In the genomic region with DNA sequence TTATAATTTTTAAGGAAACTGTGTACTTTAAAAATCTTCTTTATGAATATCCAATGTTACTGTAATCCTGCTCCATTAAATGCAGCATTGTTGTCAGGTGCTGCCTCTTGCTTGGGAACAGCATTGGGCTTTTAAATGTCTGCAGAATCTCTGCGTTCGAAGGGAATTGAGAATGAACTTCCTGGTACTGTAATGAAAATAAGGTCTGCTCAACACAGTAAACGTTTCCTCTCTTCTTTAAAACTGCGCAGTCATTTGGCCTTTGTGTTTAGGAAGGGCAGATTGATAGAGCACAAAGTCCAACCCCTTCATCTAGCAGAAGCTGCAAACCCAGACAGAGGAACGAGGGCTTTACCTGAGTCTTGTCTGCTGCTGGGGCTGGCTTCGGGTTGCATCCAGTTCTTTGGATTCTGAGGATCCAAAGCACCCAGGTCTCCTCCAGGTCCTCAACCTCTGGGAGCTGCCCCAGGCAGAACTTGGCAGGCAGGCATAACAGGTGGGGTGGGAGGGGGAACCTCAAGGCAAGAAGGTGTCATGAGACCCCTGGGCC, we compare ENCODE assay signal across 1 cellular context.
TF ChIP-seq lines count a peak whose summit lies in the region.

No MANE protein-coding gene starts in this region.

TF ChIP-seq in HepG2, 621 proteins besides CTCF, POLR2A, EP300 and RAD21 (continued from another document and continues in another):
- TF ChIP-seq, protein P1, sequence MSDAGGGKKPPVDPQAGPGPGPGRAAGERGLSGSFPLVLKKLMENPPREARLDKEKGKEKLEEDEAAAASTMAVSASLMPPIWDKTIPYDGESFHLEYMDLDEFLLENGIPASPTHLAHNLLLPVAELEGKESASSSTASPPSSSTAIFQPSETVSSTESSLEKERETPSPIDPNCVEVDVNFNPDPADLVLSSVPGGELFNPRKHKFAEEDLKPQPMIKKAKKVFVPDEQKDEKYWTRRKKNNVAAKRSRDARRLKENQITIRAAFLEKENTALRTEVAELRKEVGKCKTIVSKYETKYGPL (CRISPR knock-in tag; IDR thresholded peaks at IDR 0.05): no peak
- no peak for TF ChIP-seq ZNF251 (CRISPR knock-in tag; IDR thresholded peaks at IDR 0.05)
- TF ChIP-seq, protein P2, sequence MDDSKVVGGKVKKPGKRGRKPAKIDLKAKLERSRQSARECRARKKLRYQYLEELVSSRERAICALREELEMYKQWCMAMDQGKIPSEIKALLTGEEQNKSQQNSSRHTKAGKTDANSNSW (CRISPR knock-in tag; IDR thresholded peaks at IDR 0.05; ENCODE audit: borderline replicate concordance): peak; percentile 58; the same call in 1 of the 2 replicates
- TF ChIP-seq, protein P3, sequence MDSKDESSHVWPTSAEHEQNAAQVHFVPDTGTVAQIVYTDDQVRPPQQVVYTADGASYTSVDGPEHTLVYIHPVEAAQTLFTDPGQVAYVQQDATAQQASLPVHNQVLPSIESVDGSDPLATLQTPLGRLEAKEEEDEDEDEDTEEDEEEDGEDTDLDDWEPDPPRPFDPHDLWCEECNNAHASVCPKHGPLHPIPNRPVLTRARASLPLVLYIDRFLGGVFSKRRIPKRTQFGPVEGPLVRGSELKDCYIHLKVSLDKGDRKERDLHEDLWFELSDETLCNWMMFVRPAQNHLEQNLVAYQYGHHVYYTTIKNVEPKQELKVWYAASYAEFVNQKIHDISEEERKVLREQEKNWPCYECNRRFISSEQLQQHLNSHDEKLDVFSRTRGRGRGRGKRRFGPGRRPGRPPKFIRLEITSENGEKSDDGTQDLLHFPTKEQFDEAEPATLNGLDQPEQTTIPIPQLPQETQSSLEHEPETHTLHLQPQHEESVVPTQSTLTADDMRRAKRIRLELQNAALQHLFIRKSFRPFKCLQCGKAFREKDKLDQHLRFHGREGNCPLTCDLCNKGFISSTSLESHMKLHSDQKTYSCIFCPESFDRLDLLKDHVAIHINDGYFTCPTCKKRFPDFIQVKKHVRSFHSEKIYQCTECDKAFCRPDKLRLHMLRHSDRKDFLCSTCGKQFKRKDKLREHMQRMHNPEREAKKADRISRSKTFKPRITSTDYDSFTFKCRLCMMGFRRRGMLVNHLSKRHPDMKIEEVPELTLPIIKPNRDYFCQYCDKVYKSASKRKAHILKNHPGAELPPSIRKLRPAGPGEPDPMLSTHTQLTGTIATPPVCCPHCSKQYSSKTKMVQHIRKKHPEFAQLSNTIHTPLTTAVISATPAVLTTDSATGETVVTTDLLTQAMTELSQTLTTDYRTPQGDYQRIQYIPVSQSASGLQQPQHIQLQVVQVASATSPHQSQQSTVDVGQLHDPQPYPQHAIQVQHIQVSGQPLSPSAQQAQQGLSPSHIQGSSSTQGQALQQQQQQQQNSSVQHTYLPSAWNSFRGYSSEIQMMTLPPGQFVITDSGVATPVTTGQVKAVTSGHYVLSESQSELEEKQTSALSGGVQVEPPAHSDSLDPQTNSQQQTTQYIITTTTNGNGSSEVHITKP (CRISPR knock-in tag; IDR thresholded peaks at IDR 0.05; ENCODE audit: low read depth): no peak
- 0 out of 2 replicates have a peak, but pooled peaks have one; percentile 25 for TF ChIP-seq RBFOX2 (IDR thresholded peaks at IDR 0.05; ENCODE audit: low read depth, low read length)
- TF ChIP-seq ZNF720 (CRISPR knock-in tag; IDR thresholded peaks at IDR 0.05): no peak
- no peak for TF ChIP-seq JARID2 (CRISPR knock-in tag; IDR thresholded peaks at IDR 0.05; ENCODE audit: insufficient replicate concordance)
- TF ChIP-seq, protein P4, sequence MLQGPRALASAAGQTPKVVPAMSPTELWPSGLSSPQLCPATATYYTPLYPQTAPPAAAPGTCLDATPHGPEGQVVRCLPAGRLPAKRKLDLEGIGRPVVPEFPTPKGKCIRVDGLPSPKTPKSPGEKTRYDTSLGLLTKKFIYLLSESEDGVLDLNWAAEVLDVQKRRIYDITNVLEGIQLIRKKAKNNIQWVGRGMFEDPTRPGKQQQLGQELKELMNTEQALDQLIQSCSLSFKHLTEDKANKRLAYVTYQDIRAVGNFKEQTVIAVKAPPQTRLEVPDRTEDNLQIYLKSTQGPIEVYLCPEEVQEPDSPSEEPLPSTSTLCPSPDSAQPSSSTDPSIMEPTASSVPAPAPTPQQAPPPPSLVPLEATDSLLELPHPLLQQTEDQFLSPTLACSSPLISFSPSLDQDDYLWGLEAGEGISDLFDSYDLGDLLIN (CRISPR knock-in tag; IDR thresholded peaks at IDR 0.05; ENCODE audit: borderline replicate concordance): no peak
- peak; percentile 90 for TF ChIP-seq HNF4G (IDR thresholded peaks at IDR 0.05; ENCODE audit: borderline replicate concordance, low read depth, low read length)
- peak; percentile 66; the same call in 1 of the 2 replicates for TF ChIP-seq HNF4G (CRISPR knock-in tag; IDR thresholded peaks at IDR 0.05; ENCODE audit: borderline replicate concordance, low read depth)
- TF ChIP-seq, protein P5, sequence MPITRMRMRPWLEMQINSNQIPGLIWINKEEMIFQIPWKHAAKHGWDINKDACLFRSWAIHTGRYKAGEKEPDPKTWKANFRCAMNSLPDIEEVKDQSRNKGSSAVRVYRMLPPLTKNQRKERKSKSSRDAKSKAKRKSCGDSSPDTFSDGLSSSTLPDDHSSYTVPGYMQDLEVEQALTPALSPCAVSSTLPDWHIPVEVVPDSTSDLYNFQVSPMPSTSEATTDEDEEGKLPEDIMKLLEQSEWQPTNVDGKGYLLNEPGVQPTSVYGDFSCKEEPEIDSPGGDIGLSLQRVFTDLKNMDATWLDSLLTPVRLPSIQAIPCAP (CRISPR knock-in tag; IDR thresholded peaks at IDR 0.05; ENCODE audit: low read depth): no peak
- no peak for TF ChIP-seq NFKB2 (CRISPR knock-in tag; IDR thresholded peaks at IDR 0.05; ENCODE audit: borderline replicate concordance)
- no peak for TF ChIP-seq ARNT2 (CRISPR knock-in tag; IDR thresholded peaks at IDR 0.05; ENCODE audit: low read depth)
- TF ChIP-seq PHF21A (CRISPR knock-in tag; IDR thresholded peaks at IDR 0.05): peak; percentile 72; the same call in 1 of the 2 replicates
- TF ChIP-seq ZNF530 (CRISPR knock-in tag; IDR thresholded peaks at IDR 0.05; ENCODE audit: low read depth): no peak
- TF ChIP-seq, protein P6, sequence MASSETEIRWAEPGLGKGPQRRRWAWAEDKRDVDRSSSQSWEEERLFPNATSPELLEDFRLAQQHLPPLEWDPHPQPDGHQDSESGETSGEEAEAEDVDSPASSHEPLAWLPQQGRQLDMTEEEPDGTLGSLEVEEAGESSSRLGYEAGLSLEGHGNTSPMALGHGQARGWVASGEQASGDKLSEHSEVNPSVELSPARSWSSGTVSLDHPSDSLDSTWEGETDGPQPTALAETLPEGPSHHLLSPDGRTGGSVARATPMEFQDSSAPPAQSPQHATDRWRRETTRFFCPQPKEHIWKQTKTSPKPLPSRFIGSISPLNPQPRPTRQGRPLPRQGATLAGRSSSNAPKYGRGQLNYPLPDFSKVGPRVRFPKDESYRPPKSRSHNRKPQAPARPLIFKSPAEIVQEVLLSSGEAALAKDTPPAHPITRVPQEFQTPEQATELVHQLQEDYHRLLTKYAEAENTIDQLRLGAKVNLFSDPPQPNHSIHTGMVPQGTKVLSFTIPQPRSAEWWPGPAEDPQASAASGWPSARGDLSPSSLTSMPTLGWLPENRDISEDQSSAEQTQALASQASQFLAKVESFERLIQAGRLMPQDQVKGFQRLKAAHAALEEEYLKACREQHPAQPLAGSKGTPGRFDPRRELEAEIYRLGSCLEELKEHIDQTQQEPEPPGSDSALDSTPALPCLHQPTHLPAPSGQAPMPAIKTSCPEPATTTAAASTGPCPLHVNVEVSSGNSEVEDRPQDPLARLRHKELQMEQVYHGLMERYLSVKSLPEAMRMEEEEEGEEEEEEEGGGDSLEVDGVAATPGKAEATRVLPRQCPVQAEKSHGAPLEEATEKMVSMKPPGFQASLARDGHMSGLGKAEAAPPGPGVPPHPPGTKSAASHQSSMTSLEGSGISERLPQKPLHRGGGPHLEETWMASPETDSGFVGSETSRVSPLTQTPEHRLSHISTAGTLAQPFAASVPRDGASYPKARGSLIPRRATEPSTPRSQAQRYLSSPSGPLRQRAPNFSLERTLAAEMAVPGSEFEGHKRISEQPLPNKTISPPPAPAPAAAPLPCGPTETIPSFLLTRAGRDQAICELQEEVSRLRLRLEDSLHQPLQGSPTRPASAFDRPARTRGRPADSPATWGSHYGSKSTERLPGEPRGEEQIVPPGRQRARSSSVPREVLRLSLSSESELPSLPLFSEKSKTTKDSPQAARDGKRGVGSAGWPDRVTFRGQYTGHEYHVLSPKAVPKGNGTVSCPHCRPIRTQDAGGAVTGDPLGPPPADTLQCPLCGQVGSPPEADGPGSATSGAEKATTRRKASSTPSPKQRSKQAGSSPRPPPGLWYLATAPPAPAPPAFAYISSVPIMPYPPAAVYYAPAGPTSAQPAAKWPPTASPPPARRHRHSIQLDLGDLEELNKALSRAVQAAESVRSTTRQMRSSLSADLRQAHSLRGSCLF (CRISPR knock-in tag; IDR thresholded peaks at IDR 0.05; ENCODE audit: borderline replicate concordance): no peak
- TF ChIP-seq ZFP36L2 (CRISPR knock-in tag; IDR thresholded peaks at IDR 0.05): no peak
- 0 out of 2 replicates have a peak, but pooled peaks have one; percentile 59 for TF ChIP-seq EED (CRISPR knock-in tag; IDR thresholded peaks at IDR 0.05)
- TF ChIP-seq SP140L (CRISPR knock-in tag; IDR thresholded peaks at IDR 0.05; ENCODE audit: borderline replicate concordance): peak; percentile 95; the same call in 1 of the 2 replicates
- TF ChIP-seq ZNF788 (CRISPR knock-in tag; IDR thresholded peaks at IDR 0.05; ENCODE audit: borderline replicate concordance): no peak
- TF ChIP-seq, protein P7, sequence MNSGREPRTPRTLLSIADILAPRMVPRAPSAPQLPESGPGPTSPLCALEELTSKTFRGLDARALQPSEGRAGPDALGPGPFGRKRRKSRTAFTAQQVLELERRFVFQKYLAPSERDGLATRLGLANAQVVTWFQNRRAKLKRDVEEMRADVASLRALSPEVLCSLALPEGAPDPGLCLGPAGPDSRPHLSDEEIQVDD (CRISPR knock-in tag; IDR thresholded peaks at IDR 0.05; ENCODE audit: borderline replicate concordance): no peak
- TF ChIP-seq XBP1 (CRISPR knock-in tag; IDR thresholded peaks at IDR 0.05): no peak
- 0 out of 2 replicates have a peak, but pooled peaks have one; percentile 44 for TF ChIP-seq KDM1A (CRISPR knock-in tag; IDR thresholded peaks at IDR 0.05)
- TF ChIP-seq, protein P8, sequence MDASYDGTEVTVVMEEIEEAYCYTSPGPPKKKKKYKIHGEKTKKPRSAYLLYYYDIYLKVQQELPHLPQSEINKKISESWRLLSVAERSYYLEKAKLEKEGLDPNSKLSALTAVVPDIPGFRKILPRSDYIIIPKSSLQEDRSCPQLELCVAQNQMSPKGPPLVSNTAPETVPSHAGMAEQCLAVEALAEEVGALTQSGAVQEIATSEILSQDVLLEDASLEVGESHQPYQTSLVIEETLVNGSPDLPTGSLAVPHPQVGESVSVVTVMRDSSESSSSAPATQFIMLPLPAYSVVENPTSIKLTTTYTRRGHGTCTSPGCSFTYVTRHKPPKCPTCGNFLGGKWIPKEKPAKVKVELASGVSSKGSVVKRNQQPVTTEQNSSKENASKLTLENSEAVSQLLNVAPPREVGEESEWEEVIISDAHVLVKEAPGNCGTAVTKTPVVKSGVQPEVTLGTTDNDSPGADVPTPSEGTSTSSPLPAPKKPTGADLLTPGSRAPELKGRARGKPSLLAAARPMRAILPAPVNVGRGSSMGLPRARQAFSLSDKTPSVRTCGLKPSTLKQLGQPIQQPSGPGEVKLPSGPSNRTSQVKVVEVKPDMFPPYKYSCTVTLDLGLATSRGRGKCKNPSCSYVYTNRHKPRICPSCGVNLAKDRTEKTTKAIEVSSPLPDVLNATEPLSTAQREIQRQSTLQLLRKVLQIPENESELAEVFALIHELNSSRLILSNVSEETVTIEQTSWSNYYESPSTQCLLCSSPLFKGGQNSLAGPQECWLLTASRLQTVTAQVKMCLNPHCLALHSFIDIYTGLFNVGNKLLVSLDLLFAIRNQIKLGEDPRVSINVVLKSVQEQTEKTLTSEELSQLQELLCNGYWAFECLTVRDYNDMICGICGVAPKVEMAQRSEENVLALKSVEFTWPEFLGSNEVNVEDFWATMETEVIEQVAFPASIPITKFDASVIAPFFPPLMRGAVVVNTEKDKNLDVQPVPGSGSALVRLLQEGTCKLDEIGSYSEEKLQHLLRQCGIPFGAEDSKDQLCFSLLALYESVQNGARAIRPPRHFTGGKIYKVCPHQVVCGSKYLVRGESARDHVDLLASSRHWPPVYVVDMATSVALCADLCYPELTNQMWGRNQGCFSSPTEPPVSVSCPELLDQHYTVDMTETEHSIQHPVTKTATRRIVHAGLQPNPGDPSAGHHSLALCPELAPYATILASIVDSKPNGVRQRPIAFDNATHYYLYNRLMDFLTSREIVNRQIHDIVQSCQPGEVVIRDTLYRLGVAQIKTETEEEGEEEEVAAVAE (CRISPR knock-in tag; IDR thresholded peaks at IDR 0.05; ENCODE audit: borderline replicate concordance): no peak
- no peak; the same call in 1 of the 2 replicates for TF ChIP-seq ZNF556 (CRISPR knock-in tag; IDR thresholded peaks at IDR 0.05; ENCODE audit: borderline replicate concordance)
- TF ChIP-seq SMC3 (IDR thresholded peaks at IDR 0.05; ENCODE audit: low read length): no peak; the same call in 1 of the 2 replicates
- TF ChIP-seq, protein P9, sequence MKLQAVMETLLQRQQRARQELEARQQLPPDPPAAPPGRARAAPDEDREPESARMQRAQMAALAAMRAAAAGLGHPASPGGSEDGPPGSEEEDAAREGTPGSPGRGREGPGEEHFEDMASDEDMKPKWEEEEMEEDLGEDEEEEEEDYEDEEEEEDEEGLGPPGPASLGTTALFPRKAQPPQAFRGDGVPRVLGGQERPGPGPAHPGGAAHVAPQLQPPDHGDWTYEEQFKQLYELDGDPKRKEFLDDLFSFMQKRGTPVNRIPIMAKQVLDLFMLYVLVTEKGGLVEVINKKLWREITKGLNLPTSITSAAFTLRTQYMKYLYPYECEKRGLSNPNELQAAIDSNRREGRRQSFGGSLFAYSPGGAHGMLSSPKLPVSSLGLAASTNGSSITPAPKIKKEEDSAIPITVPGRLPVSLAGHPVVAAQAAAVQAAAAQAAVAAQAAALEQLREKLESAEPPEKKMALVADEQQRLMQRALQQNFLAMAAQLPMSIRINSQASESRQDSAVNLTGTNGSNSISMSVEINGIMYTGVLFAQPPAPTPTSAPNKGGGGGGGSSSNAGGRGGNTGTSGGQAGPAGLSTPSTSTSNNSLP (IDR thresholded peaks at IDR 0.05; ENCODE audit: low read depth, low read length): peak; percentile 43; the same call in 1 of the 2 replicates
- no peak for TF ChIP-seq ZFP90 (CRISPR knock-in tag; IDR thresholded peaks at IDR 0.05; ENCODE audit: borderline replicate concordance)
- TF ChIP-seq SALL1 (CRISPR knock-in tag; IDR thresholded peaks at IDR 0.05): peak; percentile 64
- TF ChIP-seq, protein P10, sequence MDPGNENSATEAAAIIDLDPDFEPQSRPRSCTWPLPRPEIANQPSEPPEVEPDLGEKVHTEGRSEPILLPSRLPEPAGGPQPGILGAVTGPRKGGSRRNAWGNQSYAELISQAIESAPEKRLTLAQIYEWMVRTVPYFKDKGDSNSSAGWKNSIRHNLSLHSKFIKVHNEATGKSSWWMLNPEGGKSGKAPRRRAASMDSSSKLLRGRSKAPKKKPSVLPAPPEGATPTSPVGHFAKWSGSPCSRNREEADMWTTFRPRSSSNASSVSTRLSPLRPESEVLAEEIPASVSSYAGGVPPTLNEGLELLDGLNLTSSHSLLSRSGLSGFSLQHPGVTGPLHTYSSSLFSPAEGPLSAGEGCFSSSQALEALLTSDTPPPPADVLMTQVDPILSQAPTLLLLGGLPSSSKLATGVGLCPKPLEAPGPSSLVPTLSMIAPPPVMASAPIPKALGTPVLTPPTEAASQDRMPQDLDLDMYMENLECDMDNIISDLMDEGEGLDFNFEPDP (CRISPR knock-in tag; conservative IDR thresholded peaks at IDR 0.05): no peak
- TF ChIP-seq GATAD1 (CRISPR knock-in tag; IDR thresholded peaks at IDR 0.05): peak; percentile 52; the same call in 1 of the 2 replicates
- TF ChIP-seq IKZF4 (CRISPR knock-in tag; IDR thresholded peaks at IDR 0.05; ENCODE audit: borderline replicate concordance, low read depth, not compliant biosample characterization): no peak
- TF ChIP-seq ZFP41 (CRISPR knock-in tag; IDR thresholded peaks at IDR 0.05; ENCODE audit: borderline replicate concordance): no peak
- no peak for TF ChIP-seq ZNF350 (CRISPR knock-in tag; IDR thresholded peaks at IDR 0.05; ENCODE audit: borderline replicate concordance, low read depth)
- TF ChIP-seq BRD4 (CRISPR knock-in tag; IDR thresholded peaks at IDR 0.05): no peak
- TF ChIP-seq THAP11 (CRISPR knock-in tag; IDR thresholded peaks at IDR 0.05): peak; percentile 26; the same call in 1 of the 2 replicates
